11 cellular contexts compared by ENCODE assay signal in genomic region chr22:20937031-20937793, GRCh38. TPM values are rescaled to one million over a fixed set of nuclear protein-coding genes. Genes with fewer than 3 reads are reported as not detected.
A peak's percentile ranks its signal among the peaks of the same experiment; 100 is the strongest.
DNase-seq lines count a peak whose midpoint lies in the region; ATAC-seq and TF ChIP-seq lines count a peak whose summit lies in the region.
"Had no signal": no experiment of that assay in that cellular context is flagged by ENCODE, and none has a peak within 500 bp of the region (broad histone marks: within the 10 kb centered on the region; RNA-seq: fewer than 3 reads in every experiment).

No MANE protein-coding gene starts in this region.

- peaks cover 96% of the 10 kb centered on the region for H3K36me3 Mint-ChIP-seq in activated T-helper 17 cell treated with anti-CD3 and anti-CD28 coated beads, Interleukin-2, amount 50 U/mL, for 72 hours (ENCODE audit: low read depth)
- peaks cover 31% of the 10 kb centered on the region for H3K36me3 Mint-ChIP-seq in memory B cell

- peaks cover 0 to 44% (median 35%) of the 10 kb centered on the region in 9 donors for H3K36me3 ChIP-seq in heart left ventricle
- H3K36me3 ChIP-seq in upper lobe of right lung = peaks cover 36% of the 10 kb centered on the region
- no peaks in the 10 kb centered on the region for H3K36me3 ChIP-seq in uterus

- peak overlapping the region; percentile 70 for H3K4me3 Mint-ChIP-seq in activated T-helper 17 cell treated with anti-CD3 and anti-CD28 coated beads, Interleukin-2, amount 50 U/mL, for 72 hours
- peak overlapping the region; percentile 64 for H3K4me3 Mint-ChIP-seq in memory B cell

- H3K27ac Mint-ChIP-seq in activated T-helper 17 cell treated with anti-CD3 and anti-CD28 coated beads, Interleukin-2, amount 50 U/mL, for 72 hours = peak overlapping the region; percentile 65
- peak overlapping the region; percentile 75 for H3K27ac Mint-ChIP-seq in memory B cell

- intact Hi-C loops in heart left ventricle (cut with DNase I) = loop anchor here in 1 of 10 donors (10.0 kb wide), 1 partner anchor 52 kb away; no protein-coding TSS in a partner anchor
- intact Hi-C loops in cardiac septum (cut with DNase I) = no loop called here
- intact Hi-C loops in upper lobe of right lung (cut with DNase I) = no loop called here
- intact Hi-C loops in uterus (cut with DNase I; ENCODE audit: low total_unique reads) = no loop called here

- 67 to 79% (median 71%) methylated on average over 12 of the region's 12 CpGs for WGBS in heart left ventricle, 4 donors

- TF ChIP-seq CTCF in heart left ventricle (IDR thresholded peaks at IDR 0.05) = no peak
- TF ChIP-seq CTCF in upper lobe of right lung (IDR thresholded peaks at IDR 0.05) = no peak
- TF ChIP-seq CTCF in uterus (IDR thresholded peaks at IDR 0.05) = no peak

- TF ChIP-seq POLR2A in heart left ventricle (IDR thresholded peaks at IDR 0.05) (no peak), uterus (IDR thresholded peaks at IDR 0.05) (no peak)

- H3K4me1 Mint-ChIP-seq in activated T-helper 17 cell treated with anti-CD3 and anti-CD28 coated beads, Interleukin-2, amount 50 U/mL, for 72 hours = peaks cover 57% of the 10 kb centered on the region
- peaks cover 45% of the 10 kb centered on the region for H3K4me1 Mint-ChIP-seq in memory B cell

- DNase-seq in heart left ventricle (no peak), cardiac septum (ENCODE audit: low spot score) (no peak), memory B cell (ENCODE audit: low spot score in 2 of 2) (no peak), upper lobe of right lung (peak; percentile 63), uterus (no peak), GM19240 (ENCODE audit: insufficient read length, low spot score) (no peak)
- no peak for DNase-seq in stimulated activated naive CD4-positive, alpha-beta T cell (lab: John Stamatoyannopoulos, UW)
- DNase-seq: activated gamma-delta T cell treated with Interleukin-2 at 50 U/mL for 16 hours, PC-9, tibial artery had no signal

- H3K27me3 Mint-ChIP-seq in activated T-helper 17 cell treated with anti-CD3 and anti-CD28 coated beads, Interleukin-2, amount 50 U/mL, for 72 hours = no peaks in the 10 kb centered on the region
- H3K27me3 Mint-ChIP-seq in memory B cell = no peaks in the 10 kb centered on the region

- no peaks in the 10 kb centered on the region for H3K9me3 Mint-ChIP-seq in activated T-helper 17 cell treated with anti-CD3 and anti-CD28 coated beads, Interleukin-2, amount 50 U/mL, for 72 hours
- H3K9me3 Mint-ChIP-seq in memory B cell = no peaks in the 10 kb centered on the region

- H3K4me3 ChIP-seq in heart left ventricle (no peak overlapping the region), upper lobe of right lung (no peak overlapping the region), uterus (no peak overlapping the region)
- H3K4me3 ChIP-seq: PC-9, tibial artery had no signal

- H3K4me1 ChIP-seq in heart left ventricle (peaks cover 0 to 65% (median 47%) of the 10 kb centered on the region in 12 donors), upper lobe of right lung (peaks cover 43% of the 10 kb centered on the region), uterus (peaks cover 0 to 5% of the 10 kb centered on the region in 2 donors)

- ATAC-seq in heart left ventricle = peak in 3 of 4 donors; percentile 15 to 46 (median 37)
- ATAC-seq in activated T-helper 17 cell treated with anti-CD3 and anti-CD28 coated beads, Interleukin-2, amount 50 U/mL, for 72 hours (replicated peaks) = peak; percentile 19
- ATAC-seq in memory B cell (ENCODE audit: low read depth) = no peak
- peak; percentile 95 for ATAC-seq in upper lobe of right lung

- H3K27me3 ChIP-seq in heart left ventricle (no peaks in the 10 kb centered on the region), upper lobe of right lung (no peaks in the 10 kb centered on the region), uterus (no peaks in the 10 kb centered on the region)
- H3K27me3 ChIP-seq: tibial artery had no signal

- H3K9me3 ChIP-seq in heart left ventricle (no peaks in the 10 kb centered on the region), upper lobe of right lung (no peaks in the 10 kb centered on the region), uterus (no peaks in the 10 kb centered on the region)
- H3K9me3 ChIP-seq: tibial artery had no signal

- H3K27ac ChIP-seq in heart left ventricle (no peak overlapping the region), upper lobe of right lung (no peak overlapping the region), uterus (no peak overlapping the region)
- H3K27ac ChIP-seq: PC-9, tibial artery had no signal

RNA-seq across cellular contexts. Expression of gene CRKL, which starts 20.0 kb away (rescaled TPM):
- total RNA-seq in heart left ventricle (10 to 100 TPM; 45.6 to 64.2 (median 53.2) TPM), cardiac septum (55.5 TPM), upper lobe of right lung (60.8 TPM), uterus (10 to 100 TPM; 29.4 to 74.2 (median 57.6) TPM)
- 10 to 100 TPM; 22.4 to 39.7 TPM for polyA plus RNA-seq in heart left ventricle
- total RNA-seq in activated T-helper 17 cell treated with anti-CD3 and anti-CD28 coated beads, Interleukin-2, amount 50 U/mL, for 72 hours = 100 to 1,000 TPM in 1 of 2 donors, 10 to 100 TPM in 1; 88.5 to 145 TPM

RNA-seq across cellular contexts. Expression of gene AIFM3, which starts 29.8 kb away (rescaled TPM):
- 1 to 10 TPM in 2 of 9 donors, under 1 TPM in 5, not detected in 2; 0.25 to 3.0 (median 0.49) TPM for total RNA-seq in heart left ventricle
- under 1 TPM; 0.28 to 0.69 TPM for polyA plus RNA-seq in heart left ventricle
- 0.54 TPM for total RNA-seq in cardiac septum
- total RNA-seq in activated T-helper 17 cell treated with anti-CD3 and anti-CD28 coated beads, Interleukin-2, amount 50 U/mL, for 72 hours = not detected
- 5.7 TPM for total RNA-seq in upper lobe of right lung
- total RNA-seq in uterus = 1 to 10 TPM in 2 of 4 donors, not detected in 2; 3.2 to 3.4 TPM

RNA-seq across cellular contexts. Expression of gene LZTR1, which starts 44.9 kb away (rescaled TPM):
- 10 to 100 TPM; 18.4 to 41.9 (median 26.6) TPM for total RNA-seq in heart left ventricle
- 10 to 100 TPM; 18.4 to 29.3 TPM for polyA plus RNA-seq in heart left ventricle
- total RNA-seq in cardiac septum = 33.0 TPM
- total RNA-seq in activated T-helper 17 cell treated with anti-CD3 and anti-CD28 coated beads, Interleukin-2, amount 50 U/mL, for 72 hours = 10 to 100 TPM; 40.0 to 68.7 TPM
- 56.7 TPM for total RNA-seq in upper lobe of right lung
- total RNA-seq in uterus = 10 to 100 TPM; 18.2 to 73.7 (median 56.1) TPM
